In the genomic region with DNA sequence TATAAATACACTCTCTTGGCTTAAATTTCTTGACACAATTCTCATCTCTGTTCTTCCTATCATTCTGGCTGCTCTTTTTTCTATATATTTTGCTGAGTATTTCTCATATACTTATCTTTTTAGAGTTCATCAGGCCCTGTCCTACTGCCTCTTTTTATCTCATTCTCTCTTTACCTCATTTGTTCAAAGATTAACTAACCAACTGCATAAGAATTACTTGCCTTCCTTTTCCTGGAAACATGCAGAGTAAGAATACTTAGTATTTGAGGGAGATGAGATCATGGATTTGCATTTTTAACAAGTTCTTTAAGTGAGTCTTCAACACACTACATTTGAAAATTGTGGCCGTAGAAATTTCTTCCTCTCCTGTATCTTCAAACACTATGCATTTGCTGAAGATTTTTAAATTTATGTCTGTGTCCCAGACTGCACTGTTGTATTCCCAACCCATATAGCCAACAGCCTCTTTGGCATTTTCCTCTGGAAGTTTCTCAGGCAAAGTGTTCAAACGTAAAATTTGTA, we compare ENCODE assay signal across 1 cellular context.
TF ChIP-seq lines count a peak whose summit lies in the region.

No MANE protein-coding gene starts in this region.

TF ChIP-seq in K562, 482 proteins besides CTCF, POLR2A, EP300 and RAD21 (continued from another document and continues in another):
- TF ChIP-seq, protein P1, sequence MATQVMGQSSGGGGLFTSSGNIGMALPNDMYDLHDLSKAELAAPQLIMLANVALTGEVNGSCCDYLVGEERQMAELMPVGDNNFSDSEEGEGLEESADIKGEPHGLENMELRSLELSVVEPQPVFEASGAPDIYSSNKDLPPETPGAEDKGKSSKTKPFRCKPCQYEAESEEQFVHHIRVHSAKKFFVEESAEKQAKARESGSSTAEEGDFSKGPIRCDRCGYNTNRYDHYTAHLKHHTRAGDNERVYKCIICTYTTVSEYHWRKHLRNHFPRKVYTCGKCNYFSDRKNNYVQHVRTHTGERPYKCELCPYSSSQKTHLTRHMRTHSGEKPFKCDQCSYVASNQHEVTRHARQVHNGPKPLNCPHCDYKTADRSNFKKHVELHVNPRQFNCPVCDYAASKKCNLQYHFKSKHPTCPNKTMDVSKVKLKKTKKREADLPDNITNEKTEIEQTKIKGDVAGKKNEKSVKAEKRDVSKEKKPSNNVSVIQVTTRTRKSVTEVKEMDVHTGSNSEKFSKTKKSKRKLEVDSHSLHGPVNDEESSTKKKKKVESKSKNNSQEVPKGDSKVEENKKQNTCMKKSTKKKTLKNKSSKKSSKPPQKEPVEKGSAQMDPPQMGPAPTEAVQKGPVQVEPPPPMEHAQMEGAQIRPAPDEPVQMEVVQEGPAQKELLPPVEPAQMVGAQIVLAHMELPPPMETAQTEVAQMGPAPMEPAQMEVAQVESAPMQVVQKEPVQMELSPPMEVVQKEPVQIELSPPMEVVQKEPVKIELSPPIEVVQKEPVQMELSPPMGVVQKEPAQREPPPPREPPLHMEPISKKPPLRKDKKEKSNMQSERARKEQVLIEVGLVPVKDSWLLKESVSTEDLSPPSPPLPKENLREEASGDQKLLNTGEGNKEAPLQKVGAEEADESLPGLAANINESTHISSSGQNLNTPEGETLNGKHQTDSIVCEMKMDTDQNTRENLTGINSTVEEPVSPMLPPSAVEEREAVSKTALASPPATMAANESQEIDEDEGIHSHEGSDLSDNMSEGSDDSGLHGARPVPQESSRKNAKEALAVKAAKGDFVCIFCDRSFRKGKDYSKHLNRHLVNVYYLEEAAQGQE (CRISPR knock-in tag; IDR thresholded peaks at IDR 0.05; ENCODE audit: low read depth) = no peak
- TF ChIP-seq C11orf30 (IDR thresholded peaks at IDR 0.05; ENCODE audit: low read depth) (peak; percentile 84), CHD1 (IDR thresholded peaks at IDR 0.05; ENCODE audit: low read length) (no peak), JUND (IDR thresholded peaks at IDR 0.05; ENCODE audit: borderline replicate concordance, low read depth, low read length) (peak; percentile 93), JUND (tag; IDR thresholded peaks at IDR 0.05; ENCODE audit: borderline replicate concordance, low read depth, low read length) (peak; percentile 95; the same call in 2 of the 3 replicates), ATF4 (CRISPR knock-in tag; IDR thresholded peaks at IDR 0.05) (0 out of 2 replicates have a peak, but pooled peaks have one; percentile 43), ZFP36 (IDR thresholded peaks at IDR 0.05; ENCODE audit: low read depth, low read length, partially characterized antibody) (no peak), BDP1 (IDR thresholded peaks at IDR 0.05; ENCODE audit: insufficient read depth, insufficient read length) (no peak), NBN (IDR thresholded peaks at IDR 0.05; ENCODE audit: low read depth) (peak; percentile 49; the same call in 1 of the 2 replicates), CHCHD3 (CRISPR knock-in tag; IDR thresholded peaks at IDR 0.05) (no peak), XRCC3 (IDR thresholded peaks at IDR 0.05) (no peak), RHOXF2B (CRISPR knock-in tag; conservative IDR thresholded peaks at IDR 0.05) (no peak), ZBED1 (IDR thresholded peaks at IDR 0.05) (no peak), ETS2 (tag; IDR thresholded peaks at IDR 0.05; ENCODE audit: borderline replicate concordance, poor library complexity, severe bottlenecking) (no peak), MAFK (IDR thresholded peaks at IDR 0.05; ENCODE audit: low read length) (peak; percentile 18; the same call in 1 of the 2 replicates), POLR2H (tag; IDR thresholded peaks at IDR 0.05; ENCODE audit: low read depth) (peak; percentile 80), PTRF (tag; IDR thresholded peaks at IDR 0.05) (no peak), SOX6 (IDR thresholded peaks at IDR 0.05) (peak; percentile 84), BACH1 (tag; IDR thresholded peaks at IDR 0.05) (peak; percentile 36; the same call in 1 of the 2 replicates), MTA1 (IDR thresholded peaks at IDR 0.05; ENCODE audit: borderline replicate concordance) (no peak), HDGF (IDR thresholded peaks at IDR 0.05) (no peak), HDAC3 (IDR thresholded peaks at IDR 0.05; ENCODE audit: borderline replicate concordance, partially characterized antibody) (peak; percentile 65), ZNF354B (CRISPR knock-in tag; IDR thresholded peaks at IDR 0.05) (no peak), TOE1 (IDR thresholded peaks at IDR 0.05; ENCODE audit: borderline replicate concordance) (no peak; the same call in 1 of the 2 replicates), TOE1 (CRISPR knock-in tag; IDR thresholded peaks at IDR 0.05; ENCODE audit: borderline replicate concordance, low read depth) (no peak), ZNF695 (CRISPR knock-in tag; IDR thresholded peaks at IDR 0.05) (no peak), RCOR1 (IDR thresholded peaks at IDR 0.05; ENCODE audit: borderline replicate concordance in 1 of 2, low read depth in 2 of 2, low read length in 2 of 2) (no peak; a peak in 1 of 4 replicates)
- TF ChIP-seq, protein P2, sequence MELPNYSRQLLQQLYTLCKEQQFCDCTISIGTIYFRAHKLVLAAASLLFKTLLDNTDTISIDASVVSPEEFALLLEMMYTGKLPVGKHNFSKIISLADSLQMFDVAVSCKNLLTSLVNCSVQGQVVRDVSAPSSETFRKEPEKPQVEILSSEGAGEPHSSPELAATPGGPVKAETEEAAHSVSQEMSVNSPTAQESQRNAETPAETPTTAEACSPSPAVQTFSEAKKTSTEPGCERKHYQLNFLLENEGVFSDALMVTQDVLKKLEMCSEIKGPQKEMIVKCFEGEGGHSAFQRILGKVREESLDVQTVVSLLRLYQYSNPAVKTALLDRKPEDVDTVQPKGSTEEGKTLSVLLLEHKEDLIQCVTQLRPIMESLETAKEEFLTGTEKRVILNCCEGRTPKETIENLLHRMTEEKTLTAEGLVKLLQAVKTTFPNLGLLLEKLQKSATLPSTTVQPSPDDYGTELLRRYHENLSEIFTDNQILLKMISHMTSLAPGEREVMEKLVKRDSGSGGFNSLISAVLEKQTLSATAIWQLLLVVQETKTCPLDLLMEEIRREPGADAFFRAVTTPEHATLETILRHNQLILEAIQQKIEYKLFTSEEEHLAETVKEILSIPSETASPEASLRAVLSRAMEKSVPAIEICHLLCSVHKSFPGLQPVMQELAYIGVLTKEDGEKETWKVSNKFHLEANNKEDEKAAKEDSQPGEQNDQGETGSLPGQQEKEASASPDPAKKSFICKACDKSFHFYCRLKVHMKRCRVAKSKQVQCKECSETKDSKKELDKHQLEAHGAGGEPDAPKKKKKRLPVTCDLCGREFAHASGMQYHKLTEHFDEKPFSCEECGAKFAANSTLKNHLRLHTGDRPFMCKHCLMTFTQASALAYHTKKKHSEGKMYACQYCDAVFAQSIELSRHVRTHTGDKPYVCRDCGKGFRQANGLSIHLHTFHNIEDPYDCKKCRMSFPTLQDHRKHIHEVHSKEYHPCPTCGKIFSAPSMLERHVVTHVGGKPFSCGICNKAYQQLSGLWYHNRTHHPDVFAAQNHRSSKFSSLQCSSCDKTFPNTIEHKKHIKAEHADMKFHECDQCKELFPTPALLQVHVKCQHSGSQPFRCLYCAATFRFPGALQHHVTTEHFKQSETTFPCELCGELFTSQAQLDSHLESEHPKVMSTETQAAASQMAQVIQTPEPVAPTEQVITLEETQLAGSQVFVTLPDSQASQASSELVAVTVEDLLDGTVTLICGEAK (IDR thresholded peaks at IDR 0.05) = no peak
- TF ChIP-seq, protein P2 (CRISPR knock-in tag; IDR thresholded peaks at IDR 0.05) = no peak
- TF ChIP-seq, protein P3, sequence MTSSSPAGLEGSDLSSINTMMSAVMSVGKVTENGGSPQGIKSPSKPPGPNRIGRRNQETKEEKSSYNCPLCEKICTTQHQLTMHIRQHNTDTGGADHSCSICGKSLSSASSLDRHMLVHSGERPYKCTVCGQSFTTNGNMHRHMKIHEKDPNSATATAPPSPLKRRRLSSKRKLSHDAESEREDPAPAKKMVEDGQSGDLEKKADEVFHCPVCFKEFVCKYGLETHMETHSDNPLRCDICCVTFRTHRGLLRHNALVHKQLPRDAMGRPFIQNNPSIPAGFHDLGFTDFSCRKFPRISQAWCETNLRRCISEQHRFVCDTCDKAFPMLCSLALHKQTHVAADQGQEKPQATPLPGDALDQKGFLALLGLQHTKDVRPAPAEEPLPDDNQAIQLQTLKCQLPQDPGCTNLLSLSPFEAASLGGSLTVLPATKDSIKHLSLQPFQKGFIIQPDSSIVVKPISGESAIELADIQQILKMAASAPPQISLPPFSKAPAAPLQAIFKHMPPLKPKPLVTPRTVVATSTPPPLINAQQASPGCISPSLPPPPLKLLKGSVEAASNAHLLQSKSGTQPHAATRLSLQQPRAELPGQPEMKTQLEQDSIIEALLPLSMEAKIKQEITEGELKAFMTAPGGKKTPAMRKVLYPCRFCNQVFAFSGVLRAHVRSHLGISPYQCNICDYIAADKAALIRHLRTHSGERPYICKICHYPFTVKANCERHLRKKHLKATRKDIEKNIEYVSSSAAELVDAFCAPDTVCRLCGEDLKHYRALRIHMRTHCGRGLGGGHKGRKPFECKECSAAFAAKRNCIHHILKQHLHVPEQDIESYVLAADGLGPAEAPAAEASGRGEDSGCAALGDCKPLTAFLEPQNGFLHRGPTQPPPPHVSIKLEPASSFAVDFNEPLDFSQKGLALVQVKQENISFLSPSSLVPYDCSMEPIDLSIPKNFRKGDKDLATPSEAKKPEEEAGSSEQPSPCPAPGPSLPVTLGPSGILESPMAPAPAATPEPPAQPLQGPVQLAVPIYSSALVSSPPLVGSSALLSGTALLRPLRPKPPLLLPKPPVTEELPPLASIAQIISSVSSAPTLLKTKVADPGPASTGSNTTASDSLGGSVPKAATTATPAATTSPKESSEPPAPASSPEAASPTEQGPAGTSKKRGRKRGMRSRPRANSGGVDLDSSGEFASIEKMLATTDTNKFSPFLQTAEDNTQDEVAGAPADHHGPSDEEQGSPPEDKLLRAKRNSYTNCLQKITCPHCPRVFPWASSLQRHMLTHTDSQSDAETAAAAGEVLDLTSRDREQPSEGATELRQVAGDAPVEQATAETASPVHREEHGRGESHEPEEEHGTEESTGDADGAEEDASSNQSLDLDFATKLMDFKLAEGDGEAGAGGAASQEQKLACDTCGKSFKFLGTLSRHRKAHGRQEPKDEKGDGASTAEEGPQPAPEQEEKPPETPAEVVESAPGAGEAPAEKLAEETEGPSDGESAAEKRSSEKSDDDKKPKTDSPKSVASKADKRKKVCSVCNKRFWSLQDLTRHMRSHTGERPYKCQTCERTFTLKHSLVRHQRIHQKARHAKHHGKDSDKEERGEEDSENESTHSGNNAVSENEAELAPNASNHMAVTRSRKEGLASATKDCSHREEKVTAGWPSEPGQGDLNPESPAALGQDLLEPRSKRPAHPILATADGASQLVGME (CRISPR knock-in tag; IDR thresholded peaks at IDR 0.05) = no peak
- TF ChIP-seq, protein P4, sequence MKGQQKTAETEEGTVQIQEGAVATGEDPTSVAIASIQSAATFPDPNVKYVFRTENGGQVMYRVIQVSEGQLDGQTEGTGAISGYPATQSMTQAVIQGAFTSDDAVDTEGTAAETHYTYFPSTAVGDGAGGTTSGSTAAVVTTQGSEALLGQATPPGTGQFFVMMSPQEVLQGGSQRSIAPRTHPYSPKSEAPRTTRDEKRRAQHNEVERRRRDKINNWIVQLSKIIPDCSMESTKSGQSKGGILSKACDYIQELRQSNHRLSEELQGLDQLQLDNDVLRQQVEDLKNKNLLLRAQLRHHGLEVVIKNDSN (CRISPR knock-in tag; IDR thresholded peaks at IDR 0.05) = no peak
- TF ChIP-seq, protein P5, sequence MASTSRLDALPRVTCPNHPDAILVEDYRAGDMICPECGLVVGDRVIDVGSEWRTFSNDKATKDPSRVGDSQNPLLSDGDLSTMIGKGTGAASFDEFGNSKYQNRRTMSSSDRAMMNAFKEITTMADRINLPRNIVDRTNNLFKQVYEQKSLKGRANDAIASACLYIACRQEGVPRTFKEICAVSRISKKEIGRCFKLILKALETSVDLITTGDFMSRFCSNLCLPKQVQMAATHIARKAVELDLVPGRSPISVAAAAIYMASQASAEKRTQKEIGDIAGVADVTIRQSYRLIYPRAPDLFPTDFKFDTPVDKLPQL (IDR thresholded peaks at IDR 0.05; ENCODE audit: extremely low read depth, insufficient read length) = no peak
